8 cellular contexts compared by ENCODE assay signal in the genomic region with DNA sequence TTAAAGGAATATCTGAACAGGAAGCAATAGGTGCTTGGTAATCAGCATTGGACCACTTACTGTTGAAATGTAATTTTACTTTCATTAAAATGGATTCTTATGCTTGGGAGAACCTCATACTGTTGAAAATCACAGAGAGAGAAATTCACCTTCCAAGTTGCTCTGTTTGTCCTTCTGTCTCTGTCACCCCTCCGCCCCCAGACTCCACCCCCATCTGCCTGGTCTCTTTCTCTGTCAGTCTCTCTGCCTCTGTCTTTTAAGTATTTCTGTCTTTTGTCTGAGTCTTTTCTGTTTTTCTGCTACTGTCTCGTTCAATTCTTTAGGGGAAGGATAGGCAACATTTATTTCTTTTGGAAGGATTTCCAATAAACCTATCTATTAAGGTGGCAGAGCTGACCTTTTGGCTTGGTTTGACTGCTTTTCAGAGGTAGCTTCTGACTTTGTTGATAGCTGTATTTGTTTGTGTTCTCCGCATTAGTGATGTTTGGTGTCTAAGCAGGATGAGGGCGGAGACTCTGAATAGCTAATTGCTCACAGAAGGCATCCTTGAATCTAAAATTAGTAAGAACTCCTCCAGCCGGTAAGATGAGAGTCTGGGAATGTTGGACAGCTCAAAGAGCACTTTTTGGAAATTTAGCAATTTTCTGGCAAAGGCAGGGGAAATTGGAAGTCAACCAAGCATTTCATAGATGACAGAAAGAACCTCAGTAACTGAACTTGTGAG.
DNase-seq lines count a peak whose midpoint lies in the region; ATAC-seq and TF ChIP-seq lines count a peak whose summit lies in the region.

No MANE protein-coding gene starts in this region.

- ATAC-seq in mucosa of descending colon: peak; percentile 35

- DNase-seq in stimulated activated CD4-positive, alpha-beta T cell treated with anti-CD3 and anti-CD28 coated beads, Interleukin-2, amount 100 ng/mL, for 24 hours: peak; percentile 22 to 31
- DNase-seq in stimulated activated CD4-positive, alpha-beta T cell treated with anti-CD3 and anti-CD28 coated beads, Interleukin-2, amount 100 ng/mL, for 48 hours: no peak
- DNase-seq in mucosa of descending colon (no peak), uterus (peak in 1 of 2 donors; percentile 59), mesenteric fat pad (ENCODE audit: low spot score) (no peak), NCI-H2107 treated with DMSO at 0.1 percent for 48 hours (lab: John Stamatoyannopoulos, UW; ENCODE audit: unreplicated experiment) (no peak), hepatic stellate cell (ENCODE audit: low spot score) (no peak)

- intact Hi-C loops in mucosa of descending colon (cut with DNase I, micrococcal nuclease): no loop called here
- intact Hi-C loops in uterus (cut with DNase I; ENCODE audit: low total_unique reads): no loop called here

- H3K4me3 ChIP-seq in duodenal mucosa (ENCODE audit: low read depth in 1 of 2, low read length in 2 of 2) (peak overlapping the region; percentile 58 to 69), mucosa of descending colon (no peak overlapping the region), uterus (peak overlapping the region; percentile 64 to 76)

- H3K27me3 ChIP-seq in duodenal mucosa (ENCODE audit: control insufficient read depth in 1 of 2, insufficient read depth in 2 of 2, low read length in 2 of 2): no peaks in the 10 kb centered on the region
- H3K27me3 ChIP-seq in uterus: no peaks in the 10 kb centered on the region

- peak; percentile 60 to 79 for TF ChIP-seq POLR2A in uterus (IDR thresholded peaks at IDR 0.05)

- peak overlapping the region; percentile 39 to 63 for H3K9ac ChIP-seq in duodenal mucosa (ENCODE audit: low read depth in 1 of 2, low read length in 2 of 2)

- H3K9me3 ChIP-seq in duodenal mucosa (ENCODE audit: control insufficient read depth in 1 of 2, low read length in 2 of 2): no peaks in the 10 kb centered on the region
- H3K9me3 ChIP-seq in mucosa of descending colon: no peaks in the 10 kb centered on the region
- no peaks in the 10 kb centered on the region for H3K9me3 ChIP-seq in uterus

- peak overlapping the region; percentile 76 for H3K27ac ChIP-seq in duodenal mucosa (ENCODE audit: low read depth, low read length)
- H3K27ac ChIP-seq in uterus: peak overlapping the region; percentile 91 to 98

- peaks cover 0 to 5% of the 10 kb centered on the region in 2 donors for H3K36me3 ChIP-seq in duodenal mucosa (ENCODE audit: control insufficient read depth in 1 of 2, insufficient read depth in 2 of 2, low read length in 2 of 2)
- no peaks in the 10 kb centered on the region for H3K36me3 ChIP-seq in mucosa of descending colon (ENCODE audit: low read depth)
- no peaks in the 10 kb centered on the region for H3K36me3 ChIP-seq in uterus

- H3K4me1 ChIP-seq in duodenal mucosa (ENCODE audit: control insufficient read depth in 1 of 2, insufficient read depth in 2 of 2, low read length in 2 of 2): peaks cover 20 to 28% of the 10 kb centered on the region in 2 donors
- H3K4me1 ChIP-seq in mucosa of descending colon (ENCODE audit: low read depth): peaks cover 14% of the 10 kb centered on the region
- peaks cover 0 to 6% of the 10 kb centered on the region in 2 donors for H3K4me1 ChIP-seq in uterus

- TF ChIP-seq CTCF in mucosa of descending colon (IDR thresholded peaks at IDR 0.05): no peak
- no peak for TF ChIP-seq CTCF in uterus (IDR thresholded peaks at IDR 0.05)

Comparison
In these comparisons a context has a peak if more than half of its experiments do, and no peak if none do; other contexts are left out.
1. DNase-seq: peak in stimulated activated CD4-positive, alpha-beta T cell treated with anti-CD3 and anti-CD28 coated beads, Interleukin-2, amount 100 ng/mL, for 24 hours (2 of 2); none in stimulated activated CD4-positive, alpha-beta T cell treated with anti-CD3 and anti-CD28 coated beads, Interleukin-2, amount 100 ng/mL, for 48 hours (0 of 2), mucosa of descending colon (0 of 3), mesenteric fat pad (single experiment), NCI-H2107 treated with DMSO at 0.1 percent for 48 hours (single experiment) and hepatic stellate cell (single experiment).